8 cellular contexts compared by ENCODE assay signal in the genomic region with DNA sequence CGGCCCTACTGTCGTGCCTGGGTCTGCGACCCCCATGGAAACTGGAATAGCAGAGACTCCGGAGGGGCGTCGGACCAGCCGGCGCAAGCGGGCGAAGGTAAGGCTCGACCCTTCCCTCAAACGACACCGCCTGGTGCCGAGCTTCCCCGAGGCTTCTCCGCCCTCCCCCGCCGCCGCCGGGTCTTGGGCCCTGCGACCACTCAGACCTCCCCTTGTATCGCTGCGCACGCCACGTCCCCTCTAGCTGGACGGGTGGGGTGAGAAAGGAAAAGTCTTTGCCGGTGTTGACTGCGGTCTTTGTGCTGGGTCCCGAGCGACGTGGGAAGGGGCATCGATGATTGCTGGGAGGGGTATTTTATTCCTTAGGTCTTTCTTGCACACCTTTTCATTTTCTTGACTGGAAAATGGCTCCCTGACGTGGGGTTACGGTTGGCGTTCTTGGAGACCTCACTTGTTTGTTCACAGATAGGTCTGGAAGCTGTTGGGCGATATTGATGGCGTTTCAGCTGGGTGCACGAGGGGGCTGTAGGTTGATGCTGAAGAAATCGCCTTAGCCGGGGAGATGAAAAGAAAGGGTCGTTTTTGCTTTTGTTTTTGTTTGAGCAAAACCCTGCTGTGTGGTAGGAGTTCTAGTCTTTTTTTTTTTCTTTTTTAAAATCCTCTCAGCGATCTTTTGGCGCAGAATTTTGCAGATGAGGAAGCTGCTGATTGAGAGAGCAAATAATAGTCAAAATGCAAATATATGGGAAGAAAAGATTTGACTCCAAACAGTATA. TPM values are rescaled to one million over a fixed set of nuclear protein-coding genes. Genes with fewer than 3 reads are reported as not detected.
A peak's percentile ranks its signal among the peaks of the same experiment; 100 is the strongest.
DNase-seq lines count a peak whose midpoint lies in the region; ATAC-seq and TF ChIP-seq lines count a peak whose summit lies in the region.

No MANE protein-coding gene starts in this region.

- peak overlapping the region; percentile 94 for H3K4ac ChIP-seq in mesendoderm (ENCODE audit: low read depth, low read length)

- peaks cover 6% of the 10 kb centered on the region; the same call in 1 of the 2 replicates for H3K36me3 ChIP-seq in GM23338 (ENCODE audit: insufficient read depth)
- no peaks in the 10 kb centered on the region for H3K36me3 ChIP-seq in Loucy (ENCODE audit: insufficient read depth, low read length)
- H3K36me3 ChIP-seq in endodermal cell (ENCODE audit: control insufficient read depth, insufficient read depth, low read length) = peaks cover 6% of the 10 kb centered on the region
- no peaks in the 10 kb centered on the region for H3K36me3 ChIP-seq in mesendoderm (ENCODE audit: control insufficient read depth, insufficient read depth, low read length)
- no peaks in the 10 kb centered on the region for H3K36me3 ChIP-seq in subcutaneous abdominal adipose tissue (ENCODE audit: control insufficient read depth in 5 of 5, insufficient read depth in 5 of 5, low read length in 5 of 5)

- peaks cover 57% of the 10 kb centered on the region for H3K79me2 ChIP-seq in GM23338 (replicated peaks; ENCODE audit: insufficient read depth)
- peaks cover 57% of the 10 kb centered on the region for H3K79me2 ChIP-seq in Loucy (ENCODE audit: insufficient read depth, low read length)
- peaks cover 57% of the 10 kb centered on the region for H3K79me2 ChIP-seq in mesendoderm (ENCODE audit: control insufficient read depth, insufficient read depth, low read length)

- no peaks in the 10 kb centered on the region for H3K79me1 ChIP-seq in mesendoderm (ENCODE audit: low read length)

- H3K56ac ChIP-seq in mesendoderm (ENCODE audit: low read length) = peak overlapping the region; percentile 84

- H3K4me3 ChIP-seq in GM23338 (peak overlapping the region; percentile 84), Loucy (ENCODE audit: low read length, poor library complexity, severe bottlenecking) (peak overlapping the region; percentile 83), endodermal cell (ENCODE audit: low read length) (peak overlapping the region; percentile 91), mesendoderm (ENCODE audit: low read length) (peak overlapping the region; percentile 92), subcutaneous abdominal adipose tissue (ENCODE audit: low read depth in 1 of 5, low read length in 5 of 5) (peak overlapping the region; percentile 82 to 97 (median 95))

- no peak for TF ChIP-seq CTCF in GM23338 (conservative IDR thresholded peaks at IDR 0.05; ENCODE audit: low read depth in 2 of 2)
- TF ChIP-seq CTCF in Loucy (conservative IDR thresholded peaks at IDR 0.05; ENCODE audit: low read length) = no peak
- TF ChIP-seq CTCF in endodermal cell (conservative IDR thresholded peaks at IDR 0.05) = no peak

- CTCF ChIA-PET in activated CD4-positive, alpha-beta memory T cell treated with anti-CD3 and anti-CD28 coated beads for 36 hours (lab: Charles Lee) = interaction anchor here (1.3 to 3.3 kb wide), 2 partner anchors 79 to 164 kb away, joined by 5 to 18 read pairs; no protein-coding TSS in a partner anchor

- H3K4me2 ChIP-seq in GM23338 (peak overlapping the region; percentile 90), Loucy (ENCODE audit: low read depth, low read length, poor library complexity, severe bottlenecking) (peak overlapping the region; percentile 81), mesendoderm (ENCODE audit: low read length) (peak overlapping the region; percentile 82)

- H2AK5ac ChIP-seq in mesendoderm (ENCODE audit: low read length) = no peak overlapping the region

- ATAC-seq in GM23338 = peak; percentile 65

- H3K4me1 ChIP-seq in GM23338 (ENCODE audit: insufficient read depth) = peaks cover 6% of the 10 kb centered on the region; the same call in 1 of the 2 replicates
- peaks cover 27% of the 10 kb centered on the region for H3K4me1 ChIP-seq in Loucy (ENCODE audit: insufficient read depth, low read length, poor library complexity, severe bottlenecking)
- H3K4me1 ChIP-seq in endodermal cell (ENCODE audit: control insufficient read depth, insufficient read depth, low read length) = no peaks in the 10 kb centered on the region
- no peaks in the 10 kb centered on the region for H3K4me1 ChIP-seq in mesendoderm (ENCODE audit: control insufficient read depth, low read depth, low read length)
- peaks cover 0 to 28% (median 20%) of the 10 kb centered on the region in 5 donors for H3K4me1 ChIP-seq in subcutaneous abdominal adipose tissue (ENCODE audit: control insufficient read depth in 5 of 5, insufficient read depth in 5 of 5, low read length in 5 of 5)

- H3K27me3 ChIP-seq in GM23338 (ENCODE audit: insufficient read depth) = no peaks in the 10 kb centered on the region
- H3K27me3 ChIP-seq in Loucy (ENCODE audit: insufficient read depth, low read length, poor library complexity, severe bottlenecking) = no peaks in the 10 kb centered on the region
- no peaks in the 10 kb centered on the region for H3K27me3 ChIP-seq in endodermal cell (ENCODE audit: control insufficient read depth, insufficient read depth, low read length, poor library complexity, severe bottlenecking)
- H3K27me3 ChIP-seq in mesendoderm (ENCODE audit: insufficient read depth, low read length, poor library complexity) = no peaks in the 10 kb centered on the region
- no peaks in the 10 kb centered on the region for H3K27me3 ChIP-seq in subcutaneous abdominal adipose tissue (ENCODE audit: control insufficient read depth in 5 of 5, insufficient read depth in 4 of 5, low read length in 5 of 5)

- H3K23ac ChIP-seq in mesendoderm (ENCODE audit: low read length) = no peak overlapping the region

- H2BK120ac ChIP-seq in mesendoderm (ENCODE audit: low read depth, low read length) = no peak overlapping the region

- peak overlapping the region; percentile 92 for H3K27ac ChIP-seq in GM23338 (ENCODE audit: low read depth)
- peak overlapping the region; percentile 96 for H3K27ac ChIP-seq in endodermal cell (ENCODE audit: low read depth, low read length)
- H3K27ac ChIP-seq in mesendoderm (ENCODE audit: low read depth, low read length) = peak overlapping the region; percentile 83
- H3K27ac ChIP-seq in subcutaneous abdominal adipose tissue (ENCODE audit: low read depth, low read length) = peak overlapping the region; percentile 69

- H3K4me3 Mint-ChIP-seq in GM23338 (peak overlapping the region; percentile 92), endodermal cell (peak overlapping the region; percentile 92)
- H3K4me3 Mint-ChIP-seq in activated CD4-positive, alpha-beta memory T cell treated with anti-CD3 and anti-CD28 coated beads for 36 hours = peak overlapping the region; percentile 89

- peak overlapping the region; percentile 95 for H3K9ac ChIP-seq in Loucy (ENCODE audit: low read depth, low read length, poor library complexity, severe bottlenecking)
- peak overlapping the region; percentile 97 for H3K9ac ChIP-seq in endodermal cell (ENCODE audit: extremely low read depth, low read length, poor library complexity, severe bottlenecking)
- H3K9ac ChIP-seq in mesendoderm (ENCODE audit: low read length) = peak overlapping the region; percentile 86
- H3K9ac ChIP-seq in subcutaneous abdominal adipose tissue (ENCODE audit: low read length in 5 of 5) = peak overlapping the region; percentile 82 to 92 (median 86)

- intact Hi-C loops in activated CD4-positive, alpha-beta memory T cell treated with anti-CD3 and anti-CD28 coated beads for 36 hours (cut with micrococcal nuclease) = no loop called here

- H3K36me3 Mint-ChIP-seq in GM23338 (ENCODE audit: low read depth) (peaks cover 40% of the 10 kb centered on the region), endodermal cell (ENCODE audit: low read depth) (peaks cover 20% of the 10 kb centered on the region)
- H3K36me3 Mint-ChIP-seq in activated CD4-positive, alpha-beta memory T cell treated with anti-CD3 and anti-CD28 coated beads for 36 hours = peaks cover 15% of the 10 kb centered on the region

- peak overlapping the region; percentile 60 for H3K18ac ChIP-seq in mesendoderm (ENCODE audit: low read length)

- peaks cover 41% of the 10 kb centered on the region for H4K20me1 ChIP-seq in GM23338 (replicated peaks; ENCODE audit: insufficient read depth)
- H4K20me1 ChIP-seq in Loucy (ENCODE audit: insufficient read depth, low read length, poor library complexity, severe bottlenecking) = peaks cover 50% of the 10 kb centered on the region

- H4K5ac ChIP-seq in mesendoderm (ENCODE audit: low read length) = no peak overlapping the region

- H3K9me3 ChIP-seq in Loucy (ENCODE audit: insufficient read depth, low read depth, low read length) (no peaks in the 10 kb centered on the region), endodermal cell (ENCODE audit: control insufficient read depth, low read length) (peaks cover 30% of the 10 kb centered on the region), subcutaneous abdominal adipose tissue (ENCODE audit: control insufficient read depth in 5 of 5, low read length in 5 of 5) (peaks cover 0 to 7% (median 0%) of the 10 kb centered on the region in 5 donors)

- H3K27ac Mint-ChIP-seq in GM23338 (peak overlapping the region; percentile 95), endodermal cell (peak overlapping the region; percentile 99)
- peak overlapping the region; percentile 74 for H3K27ac Mint-ChIP-seq in activated CD4-positive, alpha-beta memory T cell treated with anti-CD3 and anti-CD28 coated beads for 36 hours

- H4K8ac ChIP-seq in mesendoderm (ENCODE audit: low read depth, low read length) = no peak overlapping the region

- no peak overlapping the region for H2BK15ac ChIP-seq in mesendoderm (replicated peaks; ENCODE audit: low read depth)

- no peaks in the 10 kb centered on the region for H3K27me3 Mint-ChIP-seq in GM23338 (ENCODE audit: insufficient read depth, low read depth, poor library complexity)
- no peaks in the 10 kb centered on the region for H3K27me3 Mint-ChIP-seq in activated CD4-positive, alpha-beta memory T cell treated with anti-CD3 and anti-CD28 coated beads for 36 hours
- H3K27me3 Mint-ChIP-seq in endodermal cell (ENCODE audit: insufficient read depth) = no peaks in the 10 kb centered on the region

- H3K4me1 Mint-ChIP-seq in GM23338 (peaks cover 13% of the 10 kb centered on the region), endodermal cell (peaks cover 2% of the 10 kb centered on the region)
- peaks cover 44% of the 10 kb centered on the region for H3K4me1 Mint-ChIP-seq in activated CD4-positive, alpha-beta memory T cell treated with anti-CD3 and anti-CD28 coated beads for 36 hours (ENCODE audit: low read depth)

- POLR2A ChIA-PET in activated CD4-positive, alpha-beta memory T cell treated with anti-CD3 and anti-CD28 coated beads for 36 hours (lab: Charles Lee) = interaction anchor here (0.7 to 1.3 kb wide), 5 partner anchors 18 to 672 kb away, joined by 3 to 4 read pairs (median 4); a partner anchor contains a TSS

- no peak overlapping the region for H2BK5ac ChIP-seq in mesendoderm (ENCODE audit: low read length)

- H2AFZ ChIP-seq in GM23338 (peak overlapping the region; percentile 77), Loucy (ENCODE audit: low read length) (peak overlapping the region; percentile 78)

- H3F3A ChIP-seq in GM23338 (replicated peaks; ENCODE audit: low read depth) (no peaks in the 10 kb centered on the region), Loucy (ENCODE audit: low read depth) (no peaks in the 10 kb centered on the region)

- DNase-seq in GM03348 (ENCODE audit: low spot score) (peak; percentile 39), GM23338 (ENCODE audit: low spot score) (peak; percentile 60), endodermal cell (peak; percentile 78), mesendoderm (peak; percentile 69), NCI-H2196 treated with DMSO at 0.1 percent for 48 hours (lab: John Stamatoyannopoulos, UW; ENCODE audit: unreplicated experiment) (no peak)
- peak; percentile 22 for DNase-seq in activated CD4-positive, alpha-beta memory T cell treated with anti-CD3 and anti-CD28 coated beads for 36 hours

- no peaks in the 10 kb centered on the region for H3K9me2 ChIP-seq in GM23338 (ENCODE audit: insufficient read depth)
- H3K9me2 ChIP-seq in Loucy (replicated peaks; ENCODE audit: low read depth, low read length) = no peaks in the 10 kb centered on the region

- 0% methylated on average over 9 to 43 of the region's 43 CpGs for WGBS in endodermal cell (ENCODE audit: insufficient coverage in 1 of 2, insufficient read length in 1 of 2), 2 experiments
- no CpG with 5 or more reads among the region's 43 CpGs for WGBS in mesendoderm (ENCODE audit: extremely low coverage, insufficient coverage, low lambda C conversion rate)

- H3K9me3 Mint-ChIP-seq in GM23338 (peaks cover 27% of the 10 kb centered on the region), endodermal cell (peaks cover 26% of the 10 kb centered on the region)
- peaks cover 10% of the 10 kb centered on the region for H3K9me3 Mint-ChIP-seq in activated CD4-positive, alpha-beta memory T cell treated with anti-CD3 and anti-CD28 coated beads for 36 hours

RNA-seq across cellular contexts. Expression of a gene that starts 0.8 kb away (rescaled TPM):
- total RNA-seq in GM23338 (2014; rRNA removed; shearing (Covaris generic)) = 252 and 253 TPM in 2 replicates
- 76.9 and 86.4 TPM in 2 replicates for polyA plus RNA-seq in GM23338 (2016; fragmentation: Nextera tagmentation; extraction: Ambion mirVana)
- total RNA-seq in activated CD4-positive, alpha-beta memory T cell treated with anti-CD3 and anti-CD28 coated beads for 36 hours = 10 to 100 TPM; 60.2 to 61.9 TPM
- 100 to 1,000 TPM; 153 to 204 TPM for total RNA-seq in endodermal cell
- 217 TPM for polyA plus RNA-seq in endodermal cell (2013, experiment 1 of 2)
- polyA plus RNA-seq in endodermal cell (2013, experiment 2 of 2) = 214 TPM
- 151 TPM for polyA plus RNA-seq in mesendoderm (2013, experiment 1 of 2)
- 151 TPM for polyA plus RNA-seq in mesendoderm (2013, experiment 2 of 2)

RNA-seq across cellular contexts. Expression of a gene that starts 4.4 kb away (rescaled TPM):
- not detected in 2 replicates for total RNA-seq in GM23338 (2014; rRNA removed; shearing (Covaris generic))
- 0.66 TPM in 1 of 2 replicates, not detected in the other for polyA plus RNA-seq in GM23338 (2016; fragmentation: Nextera tagmentation; extraction: Ambion mirVana)
- not detected for total RNA-seq in activated CD4-positive, alpha-beta memory T cell treated with anti-CD3 and anti-CD28 coated beads for 36 hours
- total RNA-seq in endodermal cell = not detected
- polyA plus RNA-seq in endodermal cell (2013, experiment 1 of 2) = not detected
- polyA plus RNA-seq in endodermal cell (2013, experiment 2 of 2) = not detected
- polyA plus RNA-seq in mesendoderm (2013, experiment 1 of 2) = not detected
- not detected for polyA plus RNA-seq in mesendoderm (2013, experiment 2 of 2)

RNA-seq across cellular contexts. Expression of a gene that starts 47.4 kb away (rescaled TPM):
- not detected in 2 replicates for total RNA-seq in GM23338 (2014; rRNA removed; shearing (Covaris generic))
- not detected in 2 replicates for polyA plus RNA-seq in GM23338 (2016; fragmentation: Nextera tagmentation; extraction: Ambion mirVana)
- total RNA-seq in activated CD4-positive, alpha-beta memory T cell treated with anti-CD3 and anti-CD28 coated beads for 36 hours = not detected
- total RNA-seq in endodermal cell = not detected
- not detected for polyA plus RNA-seq in endodermal cell (2013, experiment 1 of 2)
- not detected for polyA plus RNA-seq in endodermal cell (2013, experiment 2 of 2)
- polyA plus RNA-seq in mesendoderm (2013, experiment 1 of 2) = not detected
- not detected for polyA plus RNA-seq in mesendoderm (2013, experiment 2 of 2)
